ENCODE assay signal across 2 cellular contexts in the genomic region with DNA sequence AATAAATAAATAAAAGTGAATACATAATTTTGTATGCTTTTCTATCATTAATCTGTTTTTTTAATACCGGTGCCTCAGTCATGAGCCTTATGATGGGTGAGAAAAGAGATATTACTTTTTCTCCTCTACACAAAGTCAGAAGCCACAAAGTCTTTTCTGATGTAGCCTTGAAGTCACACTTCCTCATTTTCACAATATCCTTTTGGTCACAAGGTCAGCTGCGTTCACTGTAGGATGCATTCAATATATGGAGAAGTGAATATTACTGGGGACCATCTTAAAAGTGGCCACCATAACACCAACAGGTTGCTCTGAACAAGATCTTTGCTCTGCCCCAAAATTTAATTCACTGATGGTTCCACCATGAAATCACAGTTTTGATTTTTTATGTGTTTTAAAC.
TF ChIP-seq lines count a peak whose summit lies in the region.

No MANE protein-coding gene starts in this region.

TF ChIP-seq in GM12891, 5 proteins besides CTCF, POLR2A, EP300 and RAD21 (continued from another document):
- TF ChIP-seq PAX5 (IDR thresholded peaks at IDR 0.05; ENCODE audit: insufficient read depth, low read length, severe bottlenecking) (no peak), TAF1 (IDR thresholded peaks at IDR 0.05; ENCODE audit: low read depth, low read length) (no peak), SPI1 (IDR thresholded peaks at IDR 0.05; ENCODE audit: low read depth, low read length) (peak; percentile 94), POU2F2 (IDR thresholded peaks at IDR 0.05; ENCODE audit: low read depth, low read length) (no peak)

TF ChIP-seq in GM12878, 131 proteins besides CTCF, POLR2A, EP300 and RAD21:
- TF ChIP-seq, protein P1, sequence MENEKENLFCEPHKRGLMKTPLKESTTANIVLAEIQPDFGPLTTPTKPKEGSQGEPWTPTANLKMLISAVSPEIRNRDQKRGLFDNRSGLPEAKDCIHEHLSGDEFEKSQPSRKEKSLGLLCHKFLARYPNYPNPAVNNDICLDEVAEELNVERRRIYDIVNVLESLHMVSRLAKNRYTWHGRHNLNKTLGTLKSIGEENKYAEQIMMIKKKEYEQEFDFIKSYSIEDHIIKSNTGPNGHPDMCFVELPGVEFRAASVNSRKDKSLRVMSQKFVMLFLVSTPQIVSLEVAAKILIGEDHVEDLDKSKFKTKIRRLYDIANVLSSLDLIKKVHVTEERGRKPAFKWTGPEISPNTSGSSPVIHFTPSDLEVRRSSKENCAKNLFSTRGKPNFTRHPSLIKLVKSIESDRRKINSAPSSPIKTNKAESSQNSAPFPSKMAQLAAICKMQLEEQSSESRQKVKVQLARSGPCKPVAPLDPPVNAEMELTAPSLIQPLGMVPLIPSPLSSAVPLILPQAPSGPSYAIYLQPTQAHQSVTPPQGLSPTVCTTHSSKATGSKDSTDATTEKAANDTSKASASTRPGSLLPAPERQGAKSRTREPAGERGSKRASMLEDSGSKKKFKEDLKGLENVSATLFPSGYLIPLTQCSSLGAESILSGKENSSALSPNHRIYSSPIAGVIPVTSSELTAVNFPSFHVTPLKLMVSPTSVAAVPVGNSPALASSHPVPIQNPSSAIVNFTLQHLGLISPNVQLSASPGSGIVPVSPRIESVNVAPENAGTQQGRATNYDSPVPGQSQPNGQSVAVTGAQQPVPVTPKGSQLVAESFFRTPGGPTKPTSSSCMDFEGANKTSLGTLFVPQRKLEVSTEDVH (IDR thresholded peaks at IDR 0.05; ENCODE audit: low read depth, partially characterized antibody), result no peak
- TF ChIP-seq SP1 (IDR thresholded peaks at IDR 0.05; ENCODE audit: low read depth, low read length) (no peak), SPI1 (IDR thresholded peaks at IDR 0.05; ENCODE audit: borderline replicate concordance, insufficient read depth, low read depth, low read length) (peak; percentile 90)
